Comparison of ENCODE assay signal across 1 cellular context in the genomic region with DNA sequence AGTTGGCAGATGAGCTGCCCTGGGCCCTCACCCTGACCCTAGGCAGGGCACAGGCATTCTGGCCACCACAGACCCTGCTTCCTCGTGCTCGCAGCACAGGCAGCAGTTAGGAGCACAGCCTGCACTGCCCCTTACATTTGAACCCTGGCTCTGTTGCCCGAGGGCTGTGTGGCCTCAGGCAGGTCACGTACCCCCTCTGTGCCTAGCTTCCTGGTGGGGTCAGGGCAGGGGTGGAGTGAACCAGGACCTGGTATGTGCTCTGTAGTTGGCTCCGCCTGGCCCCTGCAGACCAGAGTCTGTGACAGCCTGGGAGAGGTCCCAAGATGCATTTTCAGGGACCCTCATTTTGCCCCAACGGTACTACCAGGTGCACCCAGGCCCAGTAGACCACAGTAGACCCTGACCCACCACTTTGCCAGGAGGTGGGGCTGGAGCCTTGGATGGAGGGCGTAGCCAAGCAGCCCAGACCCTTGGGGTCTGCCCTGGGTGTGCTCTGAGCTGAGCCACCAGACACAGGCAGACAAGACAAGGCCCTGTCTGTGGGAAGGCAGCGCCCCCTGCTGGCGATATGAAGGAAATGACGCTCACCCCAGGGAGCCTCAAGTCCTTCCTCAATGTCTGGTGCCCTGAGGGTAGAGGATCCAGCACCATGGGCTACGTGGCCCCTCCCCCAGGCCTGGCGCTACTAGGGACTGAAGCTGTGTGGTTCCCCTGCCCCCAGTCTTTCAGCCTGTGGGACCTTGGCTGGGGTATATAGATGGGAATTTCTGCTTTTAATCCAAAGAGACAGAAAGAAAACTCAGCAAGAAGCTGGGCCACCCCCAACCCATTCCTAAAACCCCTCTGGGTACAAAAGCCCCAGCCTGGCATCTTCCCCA.
A peak's percentile ranks its signal among the peaks of the same experiment; 100 is the strongest.
TF ChIP-seq lines count a peak whose summit lies in the region.

No MANE protein-coding gene starts in this region.

TF ChIP-seq in HEK293, 187 proteins besides CTCF, POLR2A, EP300 and RAD21 (continued from another document and continues in another):
- TF ChIP-seq, protein P1, sequence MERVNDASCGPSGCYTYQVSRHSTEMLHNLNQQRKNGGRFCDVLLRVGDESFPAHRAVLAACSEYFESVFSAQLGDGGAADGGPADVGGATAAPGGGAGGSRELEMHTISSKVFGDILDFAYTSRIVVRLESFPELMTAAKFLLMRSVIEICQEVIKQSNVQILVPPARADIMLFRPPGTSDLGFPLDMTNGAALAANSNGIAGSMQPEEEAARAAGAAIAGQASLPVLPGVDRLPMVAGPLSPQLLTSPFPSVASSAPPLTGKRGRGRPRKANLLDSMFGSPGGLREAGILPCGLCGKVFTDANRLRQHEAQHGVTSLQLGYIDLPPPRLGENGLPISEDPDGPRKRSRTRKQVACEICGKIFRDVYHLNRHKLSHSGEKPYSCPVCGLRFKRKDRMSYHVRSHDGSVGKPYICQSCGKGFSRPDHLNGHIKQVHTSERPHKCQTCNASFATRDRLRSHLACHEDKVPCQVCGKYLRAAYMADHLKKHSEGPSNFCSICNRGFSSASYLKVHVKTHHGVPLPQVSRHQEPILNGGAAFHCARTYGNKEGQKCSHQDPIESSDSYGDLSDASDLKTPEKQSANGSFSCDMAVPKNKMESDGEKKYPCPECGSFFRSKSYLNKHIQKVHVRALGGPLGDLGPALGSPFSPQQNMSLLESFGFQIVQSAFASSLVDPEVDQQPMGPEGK (tag by site-specific recombination; IDR thresholded peaks at IDR 0.05), result peak; percentile 22; the same call in 1 of the 2 replicates
- peak; percentile 79 for TF ChIP-seq ZBTB48 (tag by site-specific recombination; IDR thresholded peaks at IDR 0.05)
- TF ChIP-seq GLIS1 (tag by site-specific recombination; IDR thresholded peaks at IDR 0.05), result peak; percentile 56
- peak; percentile 85; the same call in 1 of the 2 replicates for TF ChIP-seq ZNF660 (tag by site-specific recombination; IDR thresholded peaks at IDR 0.05)
- no peak for TF ChIP-seq ZBTB1 (tag by site-specific recombination; IDR thresholded peaks at IDR 0.05)
- no peak for TF ChIP-seq ZNF350 (tag by site-specific recombination; IDR thresholded peaks at IDR 0.05)
- TF ChIP-seq ZBTB8A (tag by site-specific recombination; IDR thresholded peaks at IDR 0.05), result peak; percentile 54
- no peak for TF ChIP-seq ZNF416 (tag by site-specific recombination; IDR thresholded peaks at IDR 0.05)
- TF ChIP-seq ZNF768 (tag by site-specific recombination; IDR thresholded peaks at IDR 0.05), result no peak
- TF ChIP-seq, protein P2, sequence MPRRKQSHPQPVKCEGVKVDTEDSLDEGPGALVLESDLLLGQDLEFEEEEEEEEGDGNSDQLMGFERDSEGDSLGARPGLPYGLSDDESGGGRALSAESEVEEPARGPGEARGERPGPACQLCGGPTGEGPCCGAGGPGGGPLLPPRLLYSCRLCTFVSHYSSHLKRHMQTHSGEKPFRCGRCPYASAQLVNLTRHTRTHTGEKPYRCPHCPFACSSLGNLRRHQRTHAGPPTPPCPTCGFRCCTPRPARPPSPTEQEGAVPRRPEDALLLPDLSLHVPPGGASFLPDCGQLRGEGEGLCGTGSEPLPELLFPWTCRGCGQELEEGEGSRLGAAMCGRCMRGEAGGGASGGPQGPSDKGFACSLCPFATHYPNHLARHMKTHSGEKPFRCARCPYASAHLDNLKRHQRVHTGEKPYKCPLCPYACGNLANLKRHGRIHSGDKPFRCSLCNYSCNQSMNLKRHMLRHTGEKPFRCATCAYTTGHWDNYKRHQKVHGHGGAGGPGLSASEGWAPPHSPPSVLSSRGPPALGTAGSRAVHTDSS (tag by site-specific recombination; IDR thresholded peaks at IDR 0.05), result 0 out of 2 replicates have a peak, but pooled peaks have one; percentile 30
- TF ChIP-seq ZSCAN16 (tag by site-specific recombination; IDR thresholded peaks at IDR 0.05), result no peak
- TF ChIP-seq, protein P3, sequence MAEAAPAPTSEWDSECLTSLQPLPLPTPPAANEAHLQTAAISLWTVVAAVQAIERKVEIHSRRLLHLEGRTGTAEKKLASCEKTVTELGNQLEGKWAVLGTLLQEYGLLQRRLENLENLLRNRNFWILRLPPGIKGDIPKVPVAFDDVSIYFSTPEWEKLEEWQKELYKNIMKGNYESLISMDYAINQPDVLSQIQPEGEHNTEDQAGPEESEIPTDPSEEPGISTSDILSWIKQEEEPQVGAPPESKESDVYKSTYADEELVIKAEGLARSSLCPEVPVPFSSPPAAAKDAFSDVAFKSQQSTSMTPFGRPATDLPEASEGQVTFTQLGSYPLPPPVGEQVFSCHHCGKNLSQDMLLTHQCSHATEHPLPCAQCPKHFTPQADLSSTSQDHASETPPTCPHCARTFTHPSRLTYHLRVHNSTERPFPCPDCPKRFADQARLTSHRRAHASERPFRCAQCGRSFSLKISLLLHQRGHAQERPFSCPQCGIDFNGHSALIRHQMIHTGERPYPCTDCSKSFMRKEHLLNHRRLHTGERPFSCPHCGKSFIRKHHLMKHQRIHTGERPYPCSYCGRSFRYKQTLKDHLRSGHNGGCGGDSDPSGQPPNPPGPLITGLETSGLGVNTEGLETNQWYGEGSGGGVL (tag by site-specific recombination; IDR thresholded peaks at IDR 0.05), result 0 out of 2 replicates have a peak, but pooled peaks have one; percentile 8
- no peak for TF ChIP-seq SALL2 (tag by site-specific recombination; IDR thresholded peaks at IDR 0.05; ENCODE audit: borderline replicate concordance)
- TF ChIP-seq ZNF561 (tag by site-specific recombination; IDR thresholded peaks at IDR 0.05; ENCODE audit: borderline replicate concordance), result 0 out of 2 replicates have a peak, but pooled peaks have one; percentile 57
- 0 out of 2 replicates have a peak, but pooled peaks have one; percentile 79 for TF ChIP-seq ZNF2 (tag by site-specific recombination; IDR thresholded peaks at IDR 0.05)
- no peak for TF ChIP-seq YY2 (tag by site-specific recombination; IDR thresholded peaks at IDR 0.05)
- TF ChIP-seq BCL11A (tag by site-specific recombination; IDR thresholded peaks at IDR 0.05; ENCODE audit: low read depth), result no peak
- TF ChIP-seq, protein P4, sequence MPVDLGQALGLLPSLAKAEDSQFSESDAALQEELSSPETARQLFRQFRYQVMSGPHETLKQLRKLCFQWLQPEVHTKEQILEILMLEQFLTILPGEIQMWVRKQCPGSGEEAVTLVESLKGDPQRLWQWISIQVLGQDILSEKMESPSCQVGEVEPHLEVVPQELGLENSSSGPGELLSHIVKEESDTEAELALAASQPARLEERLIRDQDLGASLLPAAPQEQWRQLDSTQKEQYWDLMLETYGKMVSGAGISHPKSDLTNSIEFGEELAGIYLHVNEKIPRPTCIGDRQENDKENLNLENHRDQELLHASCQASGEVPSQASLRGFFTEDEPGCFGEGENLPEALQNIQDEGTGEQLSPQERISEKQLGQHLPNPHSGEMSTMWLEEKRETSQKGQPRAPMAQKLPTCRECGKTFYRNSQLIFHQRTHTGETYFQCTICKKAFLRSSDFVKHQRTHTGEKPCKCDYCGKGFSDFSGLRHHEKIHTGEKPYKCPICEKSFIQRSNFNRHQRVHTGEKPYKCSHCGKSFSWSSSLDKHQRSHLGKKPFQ (tag by site-specific recombination; IDR thresholded peaks at IDR 0.05), result 0 out of 2 replicates have a peak, but pooled peaks have one; percentile 27
- TF ChIP-seq HOXD13 (CRISPR knock-in tag; IDR thresholded peaks at IDR 0.05; ENCODE audit: borderline replicate concordance), result no peak
- TF ChIP-seq, protein P5, sequence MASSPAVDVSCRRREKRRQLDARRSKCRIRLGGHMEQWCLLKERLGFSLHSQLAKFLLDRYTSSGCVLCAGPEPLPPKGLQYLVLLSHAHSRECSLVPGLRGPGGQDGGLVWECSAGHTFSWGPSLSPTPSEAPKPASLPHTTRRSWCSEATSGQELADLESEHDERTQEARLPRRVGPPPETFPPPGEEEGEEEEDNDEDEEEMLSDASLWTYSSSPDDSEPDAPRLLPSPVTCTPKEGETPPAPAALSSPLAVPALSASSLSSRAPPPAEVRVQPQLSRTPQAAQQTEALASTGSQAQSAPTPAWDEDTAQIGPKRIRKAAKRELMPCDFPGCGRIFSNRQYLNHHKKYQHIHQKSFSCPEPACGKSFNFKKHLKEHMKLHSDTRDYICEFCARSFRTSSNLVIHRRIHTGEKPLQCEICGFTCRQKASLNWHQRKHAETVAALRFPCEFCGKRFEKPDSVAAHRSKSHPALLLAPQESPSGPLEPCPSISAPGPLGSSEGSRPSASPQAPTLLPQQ (tag by site-specific recombination; IDR thresholded peaks at IDR 0.05), result no peak
- TF ChIP-seq MEIS1 (CRISPR knock-in tag; IDR thresholded peaks at IDR 0.05; ENCODE audit: borderline replicate concordance), result no peak
- TF ChIP-seq ZNF747 (tag by site-specific recombination; IDR thresholded peaks at IDR 0.05), result no peak
- peak; percentile 98 for TF ChIP-seq ZNF654 (tag by site-specific recombination; IDR thresholded peaks at IDR 0.05; ENCODE audit: low read depth)
- TF ChIP-seq ZNF623 (tag by site-specific recombination; IDR thresholded peaks at IDR 0.05), result no peak
- TF ChIP-seq ZSCAN30 (tag by site-specific recombination; IDR thresholded peaks at IDR 0.05), result peak; percentile 80
- TF ChIP-seq, protein P6, sequence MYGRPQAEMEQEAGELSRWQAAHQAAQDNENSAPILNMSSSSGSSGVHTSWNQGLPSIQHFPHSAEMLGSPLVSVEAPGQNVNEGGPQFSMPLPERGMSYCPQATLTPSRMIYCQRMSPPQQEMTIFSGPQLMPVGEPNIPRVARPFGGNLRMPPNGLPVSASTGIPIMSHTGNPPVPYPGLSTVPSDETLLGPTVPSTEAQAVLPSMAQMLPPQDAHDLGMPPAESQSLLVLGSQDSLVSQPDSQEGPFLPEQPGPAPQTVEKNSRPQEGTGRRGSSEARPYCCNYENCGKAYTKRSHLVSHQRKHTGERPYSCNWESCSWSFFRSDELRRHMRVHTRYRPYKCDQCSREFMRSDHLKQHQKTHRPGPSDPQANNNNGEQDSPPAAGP (tag by site-specific recombination; IDR thresholded peaks at IDR 0.05), result peak; percentile 64; the same call in 1 of the 2 replicates
- peak; percentile 33; the same call in 1 of the 2 replicates for TF ChIP-seq ZNF600 (tag by site-specific recombination; IDR thresholded peaks at IDR 0.05)
- TF ChIP-seq, protein P7, sequence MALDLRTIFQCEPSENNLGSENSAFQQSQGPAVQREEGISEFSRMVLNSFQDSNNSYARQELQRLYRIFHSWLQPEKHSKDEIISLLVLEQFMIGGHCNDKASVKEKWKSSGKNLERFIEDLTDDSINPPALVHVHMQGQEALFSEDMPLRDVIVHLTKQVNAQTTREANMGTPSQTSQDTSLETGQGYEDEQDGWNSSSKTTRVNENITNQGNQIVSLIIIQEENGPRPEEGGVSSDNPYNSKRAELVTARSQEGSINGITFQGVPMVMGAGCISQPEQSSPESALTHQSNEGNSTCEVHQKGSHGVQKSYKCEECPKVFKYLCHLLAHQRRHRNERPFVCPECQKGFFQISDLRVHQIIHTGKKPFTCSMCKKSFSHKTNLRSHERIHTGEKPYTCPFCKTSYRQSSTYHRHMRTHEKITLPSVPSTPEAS (tag by site-specific recombination; IDR thresholded peaks at IDR 0.05), result 0 out of 2 replicates have a peak, but pooled peaks have one; percentile 14
- TF ChIP-seq ZNF138 (tag by site-specific recombination; IDR thresholded peaks at IDR 0.05; ENCODE audit: borderline replicate concordance), result no peak
- TF ChIP-seq, protein P8, sequence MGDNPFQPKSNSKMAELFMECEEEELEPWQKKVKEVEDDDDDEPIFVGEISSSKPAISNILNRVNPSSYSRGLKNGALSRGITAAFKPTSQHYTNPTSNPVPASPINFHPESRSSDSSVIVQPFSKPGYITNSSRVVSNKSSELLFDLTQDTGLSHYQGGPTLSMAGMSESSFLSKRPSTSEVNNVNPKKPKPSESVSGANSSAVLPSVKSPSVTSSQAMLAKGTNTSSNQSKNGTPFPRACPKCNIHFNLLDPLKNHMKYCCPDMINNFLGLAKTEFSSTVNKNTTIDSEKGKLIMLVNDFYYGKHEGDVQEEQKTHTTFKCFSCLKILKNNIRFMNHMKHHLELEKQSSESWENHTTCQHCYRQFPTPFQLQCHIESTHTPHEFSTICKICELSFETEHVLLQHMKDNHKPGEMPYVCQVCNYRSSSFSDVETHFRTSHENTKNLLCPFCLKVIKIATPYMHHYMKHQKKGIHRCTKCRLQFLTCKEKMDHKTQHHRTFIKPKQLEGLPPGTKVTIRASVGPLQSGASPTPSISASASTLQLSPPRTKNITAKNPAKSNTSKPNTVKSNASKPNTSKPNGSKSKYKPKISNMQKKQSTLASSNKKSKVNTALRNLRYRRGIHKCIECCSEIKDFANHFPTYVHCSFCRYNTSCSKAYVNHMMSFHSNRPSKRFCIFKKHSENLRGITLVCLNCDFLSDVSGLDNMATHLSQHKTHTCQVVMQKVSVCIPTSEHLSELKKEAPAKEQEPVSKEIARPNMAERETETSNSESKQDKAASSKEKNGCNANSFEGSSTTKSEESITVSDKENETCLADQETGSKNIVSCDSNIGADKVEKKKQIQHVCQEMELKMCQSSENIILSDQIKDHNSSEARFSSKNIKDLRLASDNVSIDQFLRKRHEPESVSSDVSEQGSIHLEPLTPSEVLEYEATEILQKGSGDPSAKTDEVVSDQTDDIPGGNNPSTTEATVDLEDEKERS (tag by site-specific recombination; IDR thresholded peaks at IDR 0.05), result no peak
- TF ChIP-seq, protein P9, sequence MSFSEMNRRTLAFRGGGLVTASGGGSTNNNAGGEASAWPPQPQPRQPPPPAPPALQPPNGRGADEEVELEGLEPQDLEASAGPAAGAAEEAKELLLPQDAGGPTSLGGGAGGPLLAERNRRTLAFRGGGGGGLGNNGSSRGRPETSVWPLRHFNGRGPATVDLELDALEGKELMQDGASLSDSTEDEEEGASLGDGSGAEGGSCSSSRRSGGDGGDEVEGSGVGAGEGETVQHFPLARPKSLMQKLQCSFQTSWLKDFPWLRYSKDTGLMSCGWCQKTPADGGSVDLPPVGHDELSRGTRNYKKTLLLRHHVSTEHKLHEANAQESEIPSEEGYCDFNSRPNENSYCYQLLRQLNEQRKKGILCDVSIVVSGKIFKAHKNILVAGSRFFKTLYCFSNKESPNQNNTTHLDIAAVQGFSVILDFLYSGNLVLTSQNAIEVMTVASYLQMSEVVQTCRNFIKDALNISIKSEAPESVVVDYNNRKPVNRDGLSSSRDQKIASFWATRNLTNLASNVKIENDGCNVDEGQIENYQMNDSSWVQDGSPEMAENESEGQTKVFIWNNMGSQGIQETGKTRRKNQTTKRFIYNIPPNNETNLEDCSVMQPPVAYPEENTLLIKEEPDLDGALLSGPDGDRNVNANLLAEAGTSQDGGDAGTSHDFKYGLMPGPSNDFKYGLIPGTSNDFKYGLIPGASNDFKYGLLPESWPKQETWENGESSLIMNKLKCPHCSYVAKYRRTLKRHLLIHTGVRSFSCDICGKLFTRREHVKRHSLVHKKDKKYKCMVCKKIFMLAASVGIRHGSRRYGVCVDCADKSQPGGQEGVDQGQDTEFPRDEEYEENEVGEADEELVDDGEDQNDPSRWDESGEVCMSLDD (tag by site-specific recombination; IDR thresholded peaks at IDR 0.05), result peak; percentile 56; the same call in 1 of the 2 replicates
- peak; percentile 57; the same call in 1 of the 2 replicates for TF ChIP-seq ZNF324 (tag by site-specific recombination; IDR thresholded peaks at IDR 0.05)
- no peak for TF ChIP-seq ZNF433 (tag by site-specific recombination; IDR thresholded peaks at IDR 0.05; ENCODE audit: low read depth)
- TF ChIP-seq ZNF184 (tag by site-specific recombination; IDR thresholded peaks at IDR 0.05), result no peak
- no peak for TF ChIP-seq ZNF658 (tag by site-specific recombination; IDR thresholded peaks at IDR 0.05)
- no peak for TF ChIP-seq ZNF404 (tag by site-specific recombination; IDR thresholded peaks at IDR 0.05)
- TF ChIP-seq KLF8 (tag by site-specific recombination; IDR thresholded peaks at IDR 0.05), result peak; percentile 59; the same call in 1 of the 2 replicates
